Comparison of ENCODE assay signal across 17 cellular contexts in the genomic region with DNA sequence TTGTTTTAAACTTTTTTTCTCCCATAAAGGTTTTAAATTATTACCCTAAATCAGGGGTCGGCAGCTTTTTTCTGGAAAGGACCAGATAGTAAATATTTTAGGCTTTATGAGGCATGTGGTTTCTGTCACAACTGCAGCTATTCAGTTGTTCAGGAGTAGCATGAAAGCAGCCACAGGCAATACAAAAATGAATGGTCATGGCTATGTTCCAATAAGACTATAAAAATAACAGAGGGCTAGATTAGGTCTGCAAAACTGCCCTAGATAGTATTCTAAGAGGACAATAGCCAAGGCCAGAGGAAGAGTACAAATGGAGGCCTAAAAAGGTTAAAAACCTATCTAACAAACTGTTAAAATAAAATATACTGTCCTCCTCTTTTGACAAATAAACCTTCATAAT.
"Had no signal": no experiment of that assay in that cellular context is flagged by ENCODE, and none has a peak within 500 bp of the region (broad histone marks: within the 10 kb centered on the region; RNA-seq: fewer than 3 reads in every experiment).

No MANE protein-coding gene starts in this region.

- DNase-seq: activated B cell treated with CpG ODN at 0.5 μM for 24 hours; activated CD4-positive, alpha-beta T cell treated with anti-CD3 and anti-CD28 coated beads for 4 hours; activated CD4-positive, alpha-beta T cell treated with anti-CD3 and anti-CD28 coated beads, Interleukin-2, amount 50 U/mL, for 48 hours; activated effector memory CD4-positive, alpha-beta T cell treated with anti-CD3 and anti-CD28 coated beads, Interleukin-2, amount 50 U/mL, for 16 hours; activated naive CD4-positive, alpha-beta T cell treated with anti-CD3 and anti-CD28 coated beads, Interleukin-2, amount 10 ng/mL, durations not matched to agents 7 days and 5 days; amygdala; erythroblast; head of caudate nucleus; lower lobe of right lung; mesendoderm; naive thymus-derived CD8-positive, alpha-beta T cell; stimulated activated CD4-positive, alpha-beta T cell treated with anti-CD3 and anti-CD28 coated beads, Interleukin-4, amount 100 ng/mL, for 4 hours; stimulated activated naive CD8-positive, alpha-beta T cell treated with anti-CD3 and anti-CD28 coated beads, Interleukin-15, Interleukin-2, amounts not matched to agents 100 U/mL and 50 U/mL, for 24 hours; T-helper 9 cell; thyroid gland had no signal

- H3K36me3 ChIP-seq: lower lobe of right lung, thyroid gland had no signal

- H3K27ac ChIP-seq: gastroesophageal sphincter, lower lobe of right lung, thyroid gland had no signal

- H3K9me3 ChIP-seq: gastroesophageal sphincter, lower lobe of right lung, thyroid gland had no signal

- FAIRE-seq: islet of Langerhans had no signal

- H3K27me3 ChIP-seq: gastroesophageal sphincter, thyroid gland had no signal

- H3K4me3 ChIP-seq: gastroesophageal sphincter, lower lobe of right lung, thyroid gland had no signal

- H3K4me1 ChIP-seq: lower lobe of right lung had no signal
